ENCODE assay signal across 23 cellular contexts in the genomic region with DNA sequence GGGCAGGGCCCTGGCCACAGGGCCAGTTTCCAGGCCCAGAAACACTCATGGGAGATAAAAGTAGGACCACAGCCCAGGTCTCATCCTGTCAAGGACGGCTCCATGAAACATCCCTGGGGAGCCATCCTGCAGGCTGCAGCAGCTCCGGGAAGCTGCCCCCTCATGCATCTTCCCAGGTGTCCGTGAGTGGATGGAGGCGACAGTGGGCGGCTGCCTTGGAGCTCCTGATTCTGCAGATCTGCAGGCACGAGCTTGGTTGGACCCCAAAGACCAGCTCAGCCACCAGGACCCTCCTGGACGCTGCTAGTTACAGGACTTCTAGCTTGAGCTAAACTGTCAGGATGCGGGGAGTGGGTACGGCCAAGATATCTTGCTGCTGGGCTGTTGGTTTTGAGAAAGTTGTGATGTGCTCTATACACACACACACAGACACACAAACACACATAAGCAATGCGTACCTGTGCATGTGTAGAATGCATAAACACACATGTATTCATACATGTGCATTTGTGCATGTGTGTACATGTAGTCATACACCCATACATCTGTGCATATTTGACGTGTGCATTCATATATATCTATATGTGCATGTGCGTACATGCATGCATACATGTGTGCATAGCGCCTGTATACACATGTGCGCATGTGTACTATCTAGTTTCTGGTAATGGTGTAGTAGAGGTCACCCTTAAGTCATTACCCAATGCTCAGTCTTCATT.
DNase-seq lines count a peak whose midpoint lies in the region; ATAC-seq, FAIRE-seq and TF ChIP-seq lines count a peak whose summit lies in the region.
"Had no signal": no experiment of that assay in that cellular context is flagged by ENCODE, and none has a peak within 500 bp of the region (broad histone marks: within the 10 kb centered on the region; RNA-seq: fewer than 3 reads in every experiment).

No MANE protein-coding gene starts in this region.

- no peak for TF ChIP-seq POLR2A in spleen (IDR thresholded peaks at IDR 0.05)
- no peak for TF ChIP-seq POLR2A in GM12892 (IDR thresholded peaks at IDR 0.05; ENCODE audit: low read depth, low read length)

- POLR2A ChIA-PET in SK-N-SH (lab: Yijun Ruan, JAX) = no interaction called here

- H3F3A ChIP-seq in SK-N-SH (replicated peaks; ENCODE audit: insufficient read depth) = no peaks in the 10 kb centered on the region

- no peaks in the 10 kb centered on the region for H3K4me1 ChIP-seq in RWPE2 (ENCODE audit: insufficient read depth, poor library complexity, severe bottlenecking)
- H3K4me1 ChIP-seq in osteoblast (ENCODE audit: insufficient read depth, low read length) = no peaks in the 10 kb centered on the region
- no peaks in the 10 kb centered on the region for H3K4me1 ChIP-seq in spleen
- H3K4me1 ChIP-seq in SK-N-SH (ENCODE audit: control insufficient read depth in 1 of 2, insufficient read depth in 2 of 2, low read depth in 1 of 2, low read length in 1 of 2) = no peaks in the 10 kb centered on the region
- H3K4me1 ChIP-seq in ascending aorta = no peaks in the 10 kb centered on the region
- H3K4me1 ChIP-seq: BE2C had no signal

- intact Hi-C loops in spleen (cut with DNase I; ENCODE audit: low total_unique reads) (no loop called here), ascending aorta (cut with DNase I) (no loop called here)

- TF ChIP-seq RAD21 in SK-N-SH (IDR thresholded peaks at IDR 0.05; ENCODE audit: low read length) = no peak

- no peak for FAIRE-seq in GM12892 (lab: Jason Lieb, UNC)
- FAIRE-seq: A204.1, G401.6, GM12891, GM18507, H54, K562 had no signal

- H2AFZ ChIP-seq in osteoblast (ENCODE audit: low read length) = no peak overlapping the region
- H2AFZ ChIP-seq in SK-N-SH (ENCODE audit: low read depth) = no peak overlapping the region
- H2AFZ ChIP-seq: GM23338 had no signal

- ATAC-seq in RWPE2 (ENCODE audit: low read depth) = no peak; the same call in 2 of the 3 replicates
- ATAC-seq: GM23338, K562 had no signal

- DNase-seq in RWPE2 (ENCODE audit: low spot score) = peak; percentile 77
- DNase-seq in islet precursor cell = peak; percentile 43
- DNase-seq in osteoblast (ENCODE audit: insufficient read length, low spot score, missing footprints) = peak; percentile 71
- DNase-seq in spleen = peak; percentile 52
- DNase-seq in SK-N-SH = no peak
- no peak for DNase-seq in GM12892 (ENCODE audit: insufficient read length)
- DNase-seq in ascending aorta (ENCODE audit: low spot score in 2 of 2) = no peak
- DNase-seq: ACHN; BE2C; C1 segment of cervical spinal cord; CD4-positive, CD25-positive, alpha-beta regulatory T cell; CD8-positive, alpha-beta memory T cell; COR-L47; DMS 273 treated with DMSO at 0.1 percent for 48 hours; DMS53; IMR-90 had no signal

- H3K4me2 ChIP-seq in osteoblast (ENCODE audit: insufficient read depth, low read length) = no peak overlapping the region
- no peak overlapping the region for H3K4me2 ChIP-seq in SK-N-SH
- H3K4me2 ChIP-seq: GM23338 had no signal

- no peak overlapping the region for H3K9ac ChIP-seq in SK-N-SH

- TF ChIP-seq CTCF in RWPE2 (IDR thresholded peaks at IDR 0.05; ENCODE audit: poor library complexity, severe bottlenecking) (no peak), osteoblast (IDR thresholded peaks at IDR 0.05; ENCODE audit: extremely low read depth, low read depth, low read length) (no peak), spleen (IDR thresholded peaks at IDR 0.05 in 8 of 11, conservative IDR thresholded peaks at IDR 0.05 in 3 of 11) (no peak), SK-N-SH (IDR thresholded peaks at IDR 0.05) (no peak), ascending aorta (IDR thresholded peaks at IDR 0.05) (no peak)

- CTCF ChIA-PET in SK-N-SH (lab: Yijun Ruan, JAX) = no interaction called here

- TF ChIP-seq EP300 in SK-N-SH (IDR thresholded peaks at IDR 0.05; ENCODE audit: borderline replicate concordance in 1 of 2, low read depth in 1 of 2, low read length in 1 of 2) = no peak

- H3K9me3 ChIP-seq in RWPE2 (ENCODE audit: severe bottlenecking) = no peaks in the 10 kb centered on the region
- H3K9me3 ChIP-seq in osteoblast (ENCODE audit: low read depth, low read length) = no peaks in the 10 kb centered on the region
- H3K9me3 ChIP-seq in spleen = no peaks in the 10 kb centered on the region
- H3K9me3 ChIP-seq in SK-N-SH = no peaks in the 10 kb centered on the region
- H3K9me3 ChIP-seq in ascending aorta = no peaks in the 10 kb centered on the region
- H3K9me3 ChIP-seq: BE2C had no signal

- H3K4me3 ChIP-seq in RWPE2 (ENCODE audit: severe bottlenecking) = no peak overlapping the region
- H3K4me3 ChIP-seq in osteoblast (ENCODE audit: insufficient read depth, low read length) = no peak overlapping the region
- H3K4me3 ChIP-seq in spleen = no peak overlapping the region
- H3K4me3 ChIP-seq in SK-N-SH (ENCODE audit: low read depth in 2 of 2, low read length in 1 of 2) = no peak overlapping the region
- H3K4me3 ChIP-seq in ascending aorta = no peak overlapping the region
- H3K4me3 ChIP-seq: GM23338, K562 had no signal

- H4K20me1 ChIP-seq in osteoblast (ENCODE audit: insufficient read depth, low read length) = no peaks in the 10 kb centered on the region
- no peaks in the 10 kb centered on the region for H4K20me1 ChIP-seq in SK-N-SH (ENCODE audit: insufficient read depth)

- H3K27me3 ChIP-seq in RWPE2 (ENCODE audit: insufficient read depth, poor library complexity, severe bottlenecking) (no peaks in the 10 kb centered on the region), osteoblast (ENCODE audit: insufficient read depth, low read length) (no peaks in the 10 kb centered on the region), spleen (replicated peaks in 1 of 7) (peaks cover 0 to 21% (median 0%) of the 10 kb centered on the region in 7 donors), SK-N-SH (ENCODE audit: insufficient read depth) (no peaks in the 10 kb centered on the region), ascending aorta (no peaks in the 10 kb centered on the region)

- peaks cover under 1% of the 10 kb centered on the region for H3K36me3 ChIP-seq in RWPE2 (ENCODE audit: low read depth)
- no peaks in the 10 kb centered on the region for H3K36me3 ChIP-seq in osteoblast (ENCODE audit: insufficient read depth, low read length)
- H3K36me3 ChIP-seq in spleen = no peaks in the 10 kb centered on the region
- H3K36me3 ChIP-seq in SK-N-SH (replicated peaks in 1 of 2; ENCODE audit: control insufficient read depth in 1 of 2, insufficient read depth in 2 of 2, low read length in 1 of 2) = no peaks in the 10 kb centered on the region
- no peaks in the 10 kb centered on the region for H3K36me3 ChIP-seq in ascending aorta
- H3K36me3 ChIP-seq: BE2C had no signal

- H3K79me2 ChIP-seq in osteoblast (ENCODE audit: insufficient read depth, low read length) (no peaks in the 10 kb centered on the region), SK-N-SH (ENCODE audit: insufficient read depth) (no peaks in the 10 kb centered on the region)

- H3K9me2 ChIP-seq in SK-N-SH = no peaks in the 10 kb centered on the region

- H3K27ac ChIP-seq in RWPE2 (ENCODE audit: poor library complexity, severe bottlenecking) = no peak overlapping the region
- H3K27ac ChIP-seq in osteoblast (ENCODE audit: low read depth, low read length) = no peak overlapping the region
- no peak overlapping the region for H3K27ac ChIP-seq in spleen
- H3K27ac ChIP-seq in SK-N-SH (ENCODE audit: low read depth in 2 of 2, low read length in 1 of 2) = no peak overlapping the region
- H3K27ac ChIP-seq in ascending aorta = no peak overlapping the region

- WGBS in spleen, 5 donors = 84 to 91% (median 86%) methylated on average over 5 to 14 of the region's 14 CpGs
- WGBS in SK-N-SH (ENCODE audit: low lambda C conversion rate) = 69% methylated on average over 8 of the region's 14 CpGs

TF ChIP-seq in SK-N-SH, 30 proteins besides CTCF, POLR2A, EP300 and RAD21:
- TF ChIP-seq TAF1 (IDR thresholded peaks at IDR 0.05; ENCODE audit: borderline replicate concordance, low read depth, low read length) (no peak), EZH2phosphoT487 (IDR thresholded peaks at IDR 0.05; ENCODE audit: borderline replicate concordance, low read depth) (no peak), NFIC (IDR thresholded peaks at IDR 0.05; ENCODE audit: borderline replicate concordance) (no peak), POLR2AphosphoS5 (IDR thresholded peaks at IDR 0.05; ENCODE audit: low read depth, low read length) (no peak), RXRA (IDR thresholded peaks at IDR 0.05; ENCODE audit: borderline replicate concordance, low read depth) (no peak), ELF1 (IDR thresholded peaks at IDR 0.05) (no peak), CHD2 (IDR thresholded peaks at IDR 0.05; ENCODE audit: low read length, partially characterized antibody) (no peak)
- TF ChIP-seq, protein P1, sequence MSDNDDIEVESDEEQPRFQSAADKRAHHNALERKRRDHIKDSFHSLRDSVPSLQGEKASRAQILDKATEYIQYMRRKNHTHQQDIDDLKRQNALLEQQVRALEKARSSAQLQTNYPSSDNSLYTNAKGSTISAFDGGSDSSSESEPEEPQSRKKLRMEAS (IDR thresholded peaks at IDR 0.05; ENCODE audit: low read depth) = no peak

Comparison
In these comparisons a context has a peak if more than half of its experiments do, and no peak if none do; other contexts are left out.
1. DNase-seq: peak in RWPE2 (single experiment), islet precursor cell (single experiment), osteoblast (single experiment) and spleen (single experiment); none in SK-N-SH (single experiment), GM12892 (single experiment) and ascending aorta (0 of 2).